10 cellular contexts compared by ENCODE assay signal in genomic region chr11:62433553-62434301, GRCh38. TPM values are rescaled to one million over a fixed set of nuclear protein-coding genes. Genes with fewer than 3 reads are reported as not detected.
DNase-seq lines count a peak whose midpoint lies in the region; FAIRE-seq lines count a peak whose summit lies in the region.
"Had no signal": no experiment of that assay in that cellular context is flagged by ENCODE, and none has a peak within 500 bp of the region (broad histone marks: within the 10 kb centered on the region; RNA-seq: fewer than 3 reads in every experiment).

No MANE protein-coding gene starts in this region.

- no peak for FAIRE-seq in HTR-8/SVneo (lab: Jason Lieb, UNC)

- H3K27ac ChIP-seq in cingulate gyrus (ENCODE audit: low read depth, low read length) = peak overlapping the region; percentile 76
- peak overlapping the region; percentile 55 for H3K27ac ChIP-seq in muscle layer of colon (ENCODE audit: low read depth, low read length)
- H3K27ac ChIP-seq in urinary bladder (ENCODE audit: low read depth) = peak overlapping the region; percentile 49

- WGBS in urinary bladder = 29% methylated on average over 15 of the region's 15 CpGs

- H3K4me1 ChIP-seq in muscle layer of colon (ENCODE audit: insufficient read depth, low read length) = peaks cover 56% of the 10 kb centered on the region
- no peaks in the 10 kb centered on the region for H3K4me1 ChIP-seq in urinary bladder (ENCODE audit: insufficient read depth)

- H3K4me3 ChIP-seq in muscle layer of colon (ENCODE audit: low read depth in 1 of 2, low read length in 2 of 2) (peak overlapping the region in 1 of 2 donors; percentile 21), urinary bladder (ENCODE audit: low read depth, low read length) (no peak overlapping the region)

- H3K36me3 ChIP-seq in muscle layer of colon (ENCODE audit: insufficient read depth, low read length) (no peaks in the 10 kb centered on the region), urinary bladder (ENCODE audit: insufficient read depth) (no peaks in the 10 kb centered on the region)

- no peaks in the 10 kb centered on the region for H3K9me3 ChIP-seq in muscle layer of colon (ENCODE audit: low read length)

- no peaks in the 10 kb centered on the region for H3K27me3 ChIP-seq in muscle layer of colon (ENCODE audit: control insufficient read depth in 1 of 2, insufficient read depth in 2 of 2, low read length in 2 of 2)

- DNase-seq in NCI-H748 (lab: John Stamatoyannopoulos, UW; ENCODE audit: unreplicated experiment) (peak; percentile 21), NCI-H748 treated with DMSO at 0.1 percent for 48 hours (lab: John Stamatoyannopoulos, UW) (no peak), AG20443 (ENCODE audit: low spot score) (no peak), nucleus accumbens (lab: John Stamatoyannopoulos, UW) (no peak), HTR-8/SVneo (ENCODE audit: insufficient read length, low spot score) (no peak)
- DNase-seq: effector memory CD4-positive, alpha-beta T cell had no signal

- no peak overlapping the region for H3K9ac ChIP-seq in muscle layer of colon (ENCODE audit: low read length)

RNA-seq across cellular contexts. Expression of gene SCGB1A1, which starts 14.9 kb away (rescaled TPM):
- total RNA-seq in urinary bladder = 9.5 TPM
- not detected for polyA plus RNA-seq in urinary bladder
- total RNA-seq: temporal lobe had no signal
